In the genomic region with DNA sequence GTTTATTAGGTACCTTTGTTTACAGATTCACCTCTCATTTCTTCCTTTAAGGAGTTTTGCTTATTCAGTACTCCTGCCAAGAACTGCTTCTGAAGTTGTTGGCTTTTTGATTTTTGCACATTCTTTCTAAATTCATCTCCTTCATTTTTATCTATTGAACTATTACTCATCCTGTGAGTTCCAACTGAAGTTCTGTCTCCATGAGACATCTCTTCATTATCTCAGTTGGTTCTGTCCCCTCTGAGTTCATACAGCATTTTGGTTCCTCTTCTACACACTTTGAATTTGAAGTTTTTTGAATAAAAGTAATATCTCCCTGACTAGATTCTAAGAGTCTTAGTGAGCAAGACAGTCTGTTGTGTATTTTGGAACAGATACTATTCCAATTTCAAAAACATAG, we compare ENCODE assay signal across 23 cellular contexts.
"Had no signal": no experiment of that assay in that cellular context is flagged by ENCODE, and none has a peak within 500 bp of the region (broad histone marks: within the 10 kb centered on the region; RNA-seq: fewer than 3 reads in every experiment).

No MANE protein-coding gene starts in this region.

- H3K27me3 ChIP-seq: neural progenitor cell, neutrophil, ovary, right atrium auricular region, right lobe of liver, tibial nerve, upper lobe of left lung, vagina had no signal

- H3K27ac ChIP-seq: left ventricle myocardium inferior, neural progenitor cell, neutrophil, ovary, right atrium auricular region, right lobe of liver, tibial nerve, upper lobe of left lung, vagina had no signal

- H2AFZ ChIP-seq: neural progenitor cell had no signal

- H3K4me2 ChIP-seq: neural progenitor cell, smooth muscle cell had no signal

- H3K4me3 ChIP-seq: left ventricle myocardium inferior, lung, neural progenitor cell, ovary, right atrium auricular region, right lobe of liver, smooth muscle cell, tibial nerve, upper lobe of left lung, vagina had no signal

- DNase-seq: islet precursor cell; left ventricle myocardium inferior; naive thymus-derived CD8-positive, alpha-beta T cell; nephron progenitor cell; occipital lobe; ovary; right lobe of liver; stimulated activated CD4-positive, alpha-beta T cell treated with anti-CD3 and anti-CD28 coated beads, Interleukin-1b, Interleukin-23, amount 100 ng/mL, for 48 hours; stimulated activated CD4-positive, alpha-beta T cell treated with anti-CD3 and anti-CD28 coated beads, Interleukin-2, amount 100 ng/mL, for 48 hours; stimulated activated CD4-positive, alpha-beta T cell treated with anti-CD3 and anti-CD28 coated beads, Interleukin-4, amount 100 ng/mL, for 4 hours; stimulated activated CD8-positive, alpha-beta memory T cell treated with anti-CD3 and anti-CD28 coated beads, Interleukin-4, amount 100 ng/mL, for 48 hours; stimulated activated naive CD4-positive, alpha-beta T cell treated with Interleukin-2 at 50 U/mL for 16 hours; stimulated activated naive CD8-positive, alpha-beta T cell treated with anti-CD3 and anti-CD28 coated beads, Interleukin-15, amount 100 ng/mL, for 72 hours; substantia nigra; upper lobe of left lung had no signal

- H3K4me1 ChIP-seq: left ventricle myocardium inferior, neural progenitor cell, right atrium auricular region, right lobe of liver, tibial nerve, upper lobe of left lung, vagina had no signal

- ATAC-seq: naive thymus-derived CD8-positive, alpha-beta T cell; right lobe of liver; stimulated activated memory B cell treated with anti-CD40 and anti-IgM and Interleukin-4, amounts not matched to agents 10 μg/mL and 1 μg/mL and 100 μg/mL, for 72 hours; stimulated activated naive CD8-positive, alpha-beta T cell treated with anti-CD3 and anti-CD28 coated beads, Interleukin-15, amount 100 ng/mL, for 72 hours had no signal

- H3K9ac ChIP-seq: neural progenitor cell had no signal

- H3K36me3 ChIP-seq: left ventricle myocardium inferior, neural progenitor cell, neutrophil, ovary, right atrium auricular region, right lobe of liver, tibial nerve, upper lobe of left lung, vagina had no signal

- H3K9me3 ChIP-seq: left ventricle myocardium inferior, neutrophil, right atrium auricular region, right lobe of liver, upper lobe of left lung, vagina had no signal
